8 cellular contexts compared by ENCODE assay signal in the genomic region with DNA sequence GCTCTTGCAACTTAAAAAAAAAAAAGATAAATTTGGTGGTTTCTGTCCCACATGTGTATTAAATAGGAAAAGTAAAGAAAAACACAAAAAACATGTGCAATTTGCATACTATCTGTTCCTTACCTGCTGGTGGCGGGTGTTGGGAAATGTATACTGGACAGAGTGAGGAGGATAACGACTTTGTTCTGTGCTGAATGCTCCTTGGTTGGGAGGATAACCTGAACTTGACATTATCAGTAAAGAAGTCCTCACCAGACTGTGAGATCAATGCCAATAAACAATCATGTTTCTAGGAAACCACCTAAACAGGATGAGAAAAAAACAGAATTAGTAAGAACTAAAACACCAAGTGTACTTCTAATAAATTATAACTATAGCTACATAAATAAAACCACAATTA. TPM values are rescaled to one million over a fixed set of nuclear protein-coding genes. Genes with fewer than 3 reads are reported as not detected.
DNase-seq lines count a peak whose midpoint lies in the region; ATAC-seq, FAIRE-seq and TF ChIP-seq lines count a peak whose summit lies in the region.
"Not testable (repeated sequence)": the region's sequence is repeated elsewhere in the genome, so short reads cannot be mapped to it uniquely, and the experiment has no call there.

No MANE protein-coding gene starts in this region.

- intact Hi-C loops in activated CD8-positive, alpha-beta T cell treated with anti-CD3 and anti-CD28 coated beads for 36 hours (cut with micrococcal nuclease); K562 (cut with micrococcal nuclease); endothelial cell of umbilical vein (cut with micrococcal nuclease); pancreas (cut with DNase I): not testable (repeated sequence)

- not testable (repeated sequence) for TF ChIP-seq RAD21 in K562 (CRISPR knock-in tag; conservative IDR thresholded peaks at IDR 0.05 in 1 of 2, IDR thresholded peaks at IDR 0.05 in 1 of 2)

- not testable (repeated sequence) for H3K27ac ChIP-seq in CD8-positive, alpha-beta memory T cell (ENCODE audit: low read depth, low read length); K562 (ENCODE audit: extremely low read depth, low read depth, low read length); endothelial cell of umbilical vein (ENCODE audit: insufficient read depth, low read depth, low read length); pancreas

- not testable (repeated sequence) for H3K9ac ChIP-seq in K562 (ENCODE audit: insufficient read depth in 1 of 2, low read depth in 2 of 2, low read length in 2 of 2); endothelial cell of umbilical vein (replicated peaks; ENCODE audit: extremely low read depth, insufficient read depth, low read length)

- CTCF ChIA-PET in CD8-positive, alpha-beta memory T cell (lab: Charles Lee); activated CD8-positive, alpha-beta T cell treated with anti-CD3 and anti-CD28 coated beads for 36 hours (lab: Charles Lee); K562 (lab: Yijun Ruan, JAX; ENCODE audit: low intra/inter-chr PET ratio); endothelial cell of umbilical vein (lab: Charles Lee): not testable (repeated sequence)

- H3K9me3 Mint-ChIP-seq in CD8-positive, alpha-beta memory T cell; T-helper 2 cell treated with Interferon-gamma antibody and Interleukin-4, amounts not matched to agents 5 μg/mL and 100 μg/mL, for 36 hours; activated CD8-positive, alpha-beta T cell treated with anti-CD3 and anti-CD28 coated beads for 36 hours; activated T-helper 17 cell treated with anti-CD3 and anti-CD28 coated beads, Interleukin-2, amount 50 U/mL, for 72 hours; stimulated activated naive CD8-positive, alpha-beta T cell treated with anti-CD3 and anti-CD28 coated beads, Interleukin-15, Interleukin-2, amounts not matched to agents 100 ng/mL and 50 ng/mL, for 24 hours: not testable (repeated sequence)

- peaks cover 0 to 69% (median 21%) of the 10 kb centered on the region in 3 donors for H3K36me3 Mint-ChIP-seq in CD8-positive, alpha-beta memory T cell
- H3K36me3 Mint-ChIP-seq in T-helper 2 cell treated with Interferon-gamma antibody and Interleukin-4, amounts not matched to agents 5 μg/mL and 100 μg/mL, for 36 hours (ENCODE audit: low read depth), result peaks cover 34% of the 10 kb centered on the region
- H3K36me3 Mint-ChIP-seq in activated CD8-positive, alpha-beta T cell treated with anti-CD3 and anti-CD28 coated beads for 36 hours (ENCODE audit: low read depth), result peaks cover 37% of the 10 kb centered on the region
- H3K36me3 Mint-ChIP-seq in activated T-helper 17 cell treated with anti-CD3 and anti-CD28 coated beads, Interleukin-2, amount 50 U/mL, for 72 hours (ENCODE audit: low read depth), result peaks cover 85% of the 10 kb centered on the region
- peaks cover 53% of the 10 kb centered on the region for H3K36me3 Mint-ChIP-seq in stimulated activated naive CD8-positive, alpha-beta T cell treated with anti-CD3 and anti-CD28 coated beads, Interleukin-15, Interleukin-2, amounts not matched to agents 100 ng/mL and 50 ng/mL, for 24 hours (ENCODE audit: low read depth)

- not testable (repeated sequence) for H2AFZ ChIP-seq in K562 (ENCODE audit: low read depth, low read length); endothelial cell of umbilical vein (ENCODE audit: low read depth, low read length)

- H3K27ac Mint-ChIP-seq in CD8-positive, alpha-beta memory T cell, result peak overlapping the region; percentile 26 to 93 (median 72)
- peak overlapping the region; percentile 41 for H3K27ac Mint-ChIP-seq in T-helper 2 cell treated with Interferon-gamma antibody and Interleukin-4, amounts not matched to agents 5 μg/mL and 100 μg/mL, for 36 hours
- peak overlapping the region; percentile 48 for H3K27ac Mint-ChIP-seq in activated CD8-positive, alpha-beta T cell treated with anti-CD3 and anti-CD28 coated beads for 36 hours
- H3K27ac Mint-ChIP-seq in activated T-helper 17 cell treated with anti-CD3 and anti-CD28 coated beads, Interleukin-2, amount 50 U/mL, for 72 hours, result peak overlapping the region; percentile 81
- H3K27ac Mint-ChIP-seq in stimulated activated naive CD8-positive, alpha-beta T cell treated with anti-CD3 and anti-CD28 coated beads, Interleukin-15, Interleukin-2, amounts not matched to agents 100 ng/mL and 50 ng/mL, for 24 hours, result peak overlapping the region; percentile 37

- H3K36me3 ChIP-seq in CD8-positive, alpha-beta memory T cell (ENCODE audit: insufficient read depth, low read length); endothelial cell of umbilical vein (ENCODE audit: control insufficient read depth in 2 of 2, extremely low read depth in 1 of 2, insufficient read depth in 2 of 2, low read length in 2 of 2): not testable (repeated sequence)
- H3K36me3 ChIP-seq in K562 (ENCODE audit: control insufficient read depth, insufficient read depth, low read length) (peaks cover 25% of the 10 kb centered on the region; the same call in 2 of the 3 replicates), pancreas (peaks cover 0 to 15% (median 6%) of the 10 kb centered on the region in 3 donors)

- H3K4me1 ChIP-seq in CD8-positive, alpha-beta memory T cell (ENCODE audit: insufficient read depth, low read length); K562 (replicated peaks in 1 of 2; ENCODE audit: control insufficient read depth in 2 of 2, insufficient read depth in 2 of 2, low read length in 2 of 2); pancreas: not testable (repeated sequence)
- peaks cover 28% of the 10 kb centered on the region for H3K4me1 ChIP-seq in endothelial cell of umbilical vein (ENCODE audit: control insufficient read depth, extremely low read depth, insufficient read depth, low read length)

- peaks cover 38% of the 10 kb centered on the region for H3K79me2 ChIP-seq in K562 (ENCODE audit: control insufficient read depth, insufficient read depth, low read length)
- H3K79me2 ChIP-seq in endothelial cell of umbilical vein (ENCODE audit: control insufficient read depth, insufficient read depth, low read length), result peaks cover 71% of the 10 kb centered on the region

- not testable (repeated sequence) for DNase-seq in CD8-positive, alpha-beta memory T cell; T-helper 2 cell treated with Interferon-gamma antibody and Interleukin-4, amounts not matched to agents 5 μg/mL and 100 μg/mL, for 36 hours (ENCODE audit: low spot score); activated CD8-positive, alpha-beta T cell treated with anti-CD3 and anti-CD28 coated beads for 36 hours; pancreas
- peak in 1 of 4 experiments; percentile 37 for DNase-seq in K562 (ENCODE audit: extremely low read depth in 1 of 4, low spot score in 3 of 4)
- DNase-seq in endothelial cell of umbilical vein (ENCODE audit: low read depth, low spot score), result peak; percentile 37

- peak overlapping the region in 1 of 7 donors; percentile 11 for H3K4me3 Mint-ChIP-seq in CD8-positive, alpha-beta memory T cell
- not testable (repeated sequence) for H3K4me3 Mint-ChIP-seq in T-helper 2 cell treated with Interferon-gamma antibody and Interleukin-4, amounts not matched to agents 5 μg/mL and 100 μg/mL, for 36 hours; activated CD8-positive, alpha-beta T cell treated with anti-CD3 and anti-CD28 coated beads for 36 hours; stimulated activated naive CD8-positive, alpha-beta T cell treated with anti-CD3 and anti-CD28 coated beads, Interleukin-15, Interleukin-2, amounts not matched to agents 100 ng/mL and 50 ng/mL, for 24 hours
- H3K4me3 Mint-ChIP-seq in activated T-helper 17 cell treated with anti-CD3 and anti-CD28 coated beads, Interleukin-2, amount 50 U/mL, for 72 hours, result peak overlapping the region; percentile 8

- not testable (repeated sequence) for FAIRE-seq in K562 (lab: Jason Lieb, UNC); endothelial cell of umbilical vein (lab: Jason Lieb, UNC)
- peak; percentile 90 for FAIRE-seq in pancreas (lab: Jason Lieb, UNC)

- peaks cover 41 to 63% (median 63%) of the 10 kb centered on the region in 3 donors for H3K4me1 Mint-ChIP-seq in CD8-positive, alpha-beta memory T cell
- peaks cover 28% of the 10 kb centered on the region for H3K4me1 Mint-ChIP-seq in T-helper 2 cell treated with Interferon-gamma antibody and Interleukin-4, amounts not matched to agents 5 μg/mL and 100 μg/mL, for 36 hours (ENCODE audit: low read depth)
- H3K4me1 Mint-ChIP-seq in activated CD8-positive, alpha-beta T cell treated with anti-CD3 and anti-CD28 coated beads for 36 hours (ENCODE audit: low read depth), result peaks cover 31% of the 10 kb centered on the region
- H3K4me1 Mint-ChIP-seq in activated T-helper 17 cell treated with anti-CD3 and anti-CD28 coated beads, Interleukin-2, amount 50 U/mL, for 72 hours, result peaks cover 18% of the 10 kb centered on the region
- H3K4me1 Mint-ChIP-seq in stimulated activated naive CD8-positive, alpha-beta T cell treated with anti-CD3 and anti-CD28 coated beads, Interleukin-15, Interleukin-2, amounts not matched to agents 100 ng/mL and 50 ng/mL, for 24 hours (ENCODE audit: low read depth), result peaks cover 20% of the 10 kb centered on the region

- not testable (repeated sequence) for H3K4me3 ChIP-seq in CD8-positive, alpha-beta memory T cell (ENCODE audit: low read length); K562; endothelial cell of umbilical vein (replicated peaks in 1 of 3; ENCODE audit: insufficient read depth in 1 of 3, low read depth in 1 of 3, low read length in 3 of 3); pancreas

- not testable (repeated sequence) for H3K9me3 ChIP-seq in CD8-positive, alpha-beta memory T cell (ENCODE audit: low read length); K562 (replicated peaks; ENCODE audit: control insufficient read depth, insufficient read depth, low read depth, low read length); endothelial cell of umbilical vein (replicated peaks; ENCODE audit: control insufficient read depth, insufficient read depth, low read length); pancreas

- WGBS in K562 (ENCODE audit: insufficient coverage, low coverage, missing lambda C conversion rate), result 0% methylated on average over 2 of the region's 2 CpGs
- WGBS in pancreas, 2 donors, result 84 to 85% methylated on average over 2 of the region's 2 CpGs

- H4K20me1 ChIP-seq in K562 (replicated peaks; ENCODE audit: control insufficient read depth, insufficient read depth, low read length); endothelial cell of umbilical vein (replicated peaks; ENCODE audit: control insufficient read depth, extremely low read depth, insufficient read depth, low read length): not testable (repeated sequence)

- ATAC-seq in activated CD8-positive, alpha-beta T cell treated with anti-CD3 and anti-CD28 coated beads for 36 hours; activated T-helper 17 cell treated with anti-CD3 and anti-CD28 coated beads, Interleukin-2, amount 50 U/mL, for 72 hours (replicated peaks); K562; pancreas: not testable (repeated sequence)

- H3K27me3 ChIP-seq in CD8-positive, alpha-beta memory T cell (ENCODE audit: insufficient read depth, low read length, poor library complexity, severe bottlenecking); K562 (ENCODE audit: control insufficient read depth in 2 of 2, insufficient read depth in 2 of 2, low read length in 2 of 2); endothelial cell of umbilical vein (ENCODE audit: control insufficient read depth in 2 of 2, insufficient read depth in 2 of 2, low read length in 2 of 2); pancreas: not testable (repeated sequence)

- TF ChIP-seq POLR2A in K562 (conservative IDR thresholded peaks at IDR 0.05); endothelial cell of umbilical vein (IDR thresholded peaks at IDR 0.05; ENCODE audit: low read depth, low read length): not testable (repeated sequence)

- dilution Hi-C loops in endothelial cell of umbilical vein (cut with MboI; ENCODE audit: extremely low pct_ligation_motif_present, low sequenced_read_pairs), result not testable (repeated sequence)

- not testable (repeated sequence) for H3K27me3 Mint-ChIP-seq in CD8-positive, alpha-beta memory T cell; T-helper 2 cell treated with Interferon-gamma antibody and Interleukin-4, amounts not matched to agents 5 μg/mL and 100 μg/mL, for 36 hours (ENCODE audit: low read depth); activated CD8-positive, alpha-beta T cell treated with anti-CD3 and anti-CD28 coated beads for 36 hours; activated T-helper 17 cell treated with anti-CD3 and anti-CD28 coated beads, Interleukin-2, amount 50 U/mL, for 72 hours; stimulated activated naive CD8-positive, alpha-beta T cell treated with anti-CD3 and anti-CD28 coated beads, Interleukin-15, Interleukin-2, amounts not matched to agents 100 ng/mL and 50 ng/mL, for 24 hours

- BruUV-seq in K562 (replicated peaks; lab: Mats Ljungman, UMichigan); endothelial cell of umbilical vein (replicated peaks; lab: Mats Ljungman, UMichigan): not testable (repeated sequence)

- POLR2A ChIA-PET in CD8-positive, alpha-beta memory T cell (lab: Charles Lee); activated CD8-positive, alpha-beta T cell treated with anti-CD3 and anti-CD28 coated beads for 36 hours (lab: Charles Lee); K562 (lab: Yijun Ruan, JAX); endothelial cell of umbilical vein (lab: Charles Lee): not testable (repeated sequence)

- not testable (repeated sequence) for H3K9me1 ChIP-seq in K562 (ENCODE audit: control insufficient read depth, insufficient read depth, low read length); endothelial cell of umbilical vein (replicated peaks; ENCODE audit: control insufficient read depth, extremely low read depth, insufficient read depth, low read length)

- in situ Hi-C loops in K562 (cut with MboI), result not testable (repeated sequence)

- H3K4me2 ChIP-seq in K562 (ENCODE audit: insufficient read depth, low read length); endothelial cell of umbilical vein (ENCODE audit: insufficient read depth, low read length): not testable (repeated sequence)

- TF ChIP-seq CTCF in activated CD8-positive, alpha-beta T cell treated with anti-CD3 and anti-CD28 coated beads for 36 hours (IDR thresholded peaks at IDR 0.05); K562 (IDR thresholded peaks at IDR 0.05 in 2 of 3, conservative IDR thresholded peaks at IDR 0.05 in 1 of 3; ENCODE audit: insufficient read depth in 2 of 3, low read depth in 1 of 3, low read length in 3 of 3); endothelial cell of umbilical vein (IDR thresholded peaks at IDR 0.05; ENCODE audit: extremely low read depth in 1 of 2, insufficient read depth in 1 of 2, low read depth in 1 of 2, low read length in 2 of 2); pancreas (IDR thresholded peaks at IDR 0.05): not testable (repeated sequence)

- TF ChIP-seq EP300 in K562 (IDR thresholded peaks at IDR 0.05; ENCODE audit: low read length), result not testable (repeated sequence)

RNA-seq across cellular contexts. Expression of a gene that starts 21.0 kb away (rescaled TPM):
- 100 to 1,000 TPM; 146 to 147 TPM for total RNA-seq in CD8-positive, alpha-beta memory T cell
- polyA plus RNA-seq in CD8-positive, alpha-beta memory T cell, result 158 TPM
- 100 to 1,000 TPM; 123 TPM for total RNA-seq in activated CD8-positive, alpha-beta T cell treated with anti-CD3 and anti-CD28 coated beads for 36 hours
- 100 to 1,000 TPM; 112 to 144 TPM for total RNA-seq in activated T-helper 17 cell treated with anti-CD3 and anti-CD28 coated beads, Interleukin-2, amount 50 U/mL, for 72 hours
- total RNA-seq in K562 (2011; cell fraction: chromatin; rRNA removed; ENCODE audit: low replicate concordance), result 137 and 320 TPM in 2 replicates
- 51.0 and 77.2 TPM in 2 replicates for total RNA-seq in K562 (2011; cell fraction: nucleolus; rRNA removed)
- 110 and 139 TPM in 2 replicates for total RNA-seq in K562 (2011; cell fraction: nucleoplasm; rRNA removed)
- 50.9 and 53.9 TPM in 2 replicates for total RNA-seq in K562 (2014; rRNA removed)
- 52.5 and 56.8 TPM in 2 replicates for total RNA-seq in K562 (2014; rRNA removed; fragmentation: Illumina TruSeq; extraction: Trizol)
- 54.9 and 57.4 TPM in 2 replicates for total RNA-seq in K562 (2015; rRNA removed; fragmentation: Illumina TruSeq; extraction: Trizol)
- total RNA-seq in K562 (2021), result 62.1 and 66.5 TPM in 2 replicates
- 59.3 and 64.5 TPM in 2 replicates for polyA plus RNA-seq in K562 (2011; rRNA removed)
- 58.3 and 89.8 TPM in 2 replicates for polyA plus RNA-seq in K562 (2011; cell fraction: cytosol; rRNA removed)
- polyA plus RNA-seq in K562 (2011; cell fraction: nucleus; rRNA removed), result 66.7 and 77.7 TPM in 2 replicates
- polyA plus RNA-seq in K562 (2012), result 34.2 and 40.0 TPM in 2 replicates
- polyA plus RNA-seq in K562 (2014; fragmentation: Illumina TruSeq; extraction: Trizol), result 48.7 and 49.8 TPM in 2 replicates
- polyA plus RNA-seq in K562 (2014; fragmentation: Nextera tagmentation; extraction: Ambion mirVana), result 10 to 100 TPM; 20.2 to 35.3 TPM
- polyA plus RNA-seq in K562 (2014; rRNA removed), result 37.5 and 40.1 TPM in 2 replicates
- 155 and 172 TPM in 2 replicates for polyA minus RNA-seq in K562 (2011; rRNA and poly(A)+ RNA removed)
- polyA minus RNA-seq in K562 (2011; cell fraction: cytosol; rRNA and poly(A)+ RNA removed), result 47.7 and 57.5 TPM in 2 replicates
- 58.2 and 97.3 TPM in 2 replicates for polyA minus RNA-seq in K562 (2011; cell fraction: nucleus; rRNA and poly(A)+ RNA removed)
- total RNA-seq in endothelial cell of umbilical vein, result 134 and 140 TPM in 2 replicates
- polyA plus RNA-seq in endothelial cell of umbilical vein, result 81.1 and 90.0 TPM in 2 replicates
- polyA plus RNA-seq in endothelial cell of umbilical vein (2011; cell fraction: cytosol; rRNA removed), result 63.3 and 64.6 TPM in 2 replicates
- 95.3 and 99.8 TPM in 2 replicates for polyA plus RNA-seq in endothelial cell of umbilical vein (2011; cell fraction: nucleus; rRNA removed)
- polyA plus RNA-seq in endothelial cell of umbilical vein (2012), result 57.3 and 60.0 TPM in 2 replicates
- 434 and 461 TPM in 2 replicates for polyA minus RNA-seq in endothelial cell of umbilical vein
- 71.4 TPM for polyA minus RNA-seq in endothelial cell of umbilical vein (2011; cell fraction: cytosol; rRNA and poly(A)+ RNA removed)
- 297 and 421 TPM in 2 replicates for polyA minus RNA-seq in endothelial cell of umbilical vein (2011; cell fraction: nucleus; rRNA and poly(A)+ RNA removed)
- total RNA-seq in pancreas, result 10 to 100 TPM; 39.8 to 79.2 (median 49.5) TPM
- polyA plus RNA-seq in pancreas, result 100 to 1,000 TPM in 1 of 2 donors, 10 to 100 TPM in 1; 36.7 to 123 TPM

RNA-seq across cellular contexts. Expression of a gene that starts 22.7 kb away (rescaled TPM):
- 10 to 100 TPM; 26.3 to 27.1 TPM for total RNA-seq in CD8-positive, alpha-beta memory T cell
- polyA plus RNA-seq in CD8-positive, alpha-beta memory T cell, result 12.9 TPM
- total RNA-seq in activated CD8-positive, alpha-beta T cell treated with anti-CD3 and anti-CD28 coated beads for 36 hours, result 10 to 100 TPM; 45.0 to 48.6 TPM
- 10 to 100 TPM; 35.5 to 38.7 TPM for total RNA-seq in activated T-helper 17 cell treated with anti-CD3 and anti-CD28 coated beads, Interleukin-2, amount 50 U/mL, for 72 hours
- 121 and 141 TPM in 2 replicates for total RNA-seq in K562 (2011; cell fraction: chromatin; rRNA removed; ENCODE audit: low replicate concordance)
- total RNA-seq in K562 (2011; cell fraction: nucleolus; rRNA removed), result 109 and 111 TPM in 2 replicates
- total RNA-seq in K562 (2011; cell fraction: nucleoplasm; rRNA removed), result 115 and 144 TPM in 2 replicates
- total RNA-seq in K562 (2014; rRNA removed) (23.6 and 26.4 TPM in 2 replicates), K562 (2014; rRNA removed; fragmentation: Illumina TruSeq; extraction: Trizol) (22.7 and 24.5 TPM in 2 replicates), K562 (2015; rRNA removed; fragmentation: Illumina TruSeq; extraction: Trizol) (19.9 and 20.7 TPM in 2 replicates), K562 (2021) (27.7 and 29.6 TPM in 2 replicates), endothelial cell of umbilical vein (28.0 and 28.6 TPM in 2 replicates), pancreas (10 to 100 TPM; 11.3 to 21.3 (median 13.8) TPM)
- polyA plus RNA-seq in K562 (2011; rRNA removed) (43.4 and 53.0 TPM in 2 replicates), K562 (2014; fragmentation: Illumina TruSeq; extraction: Trizol) (25.6 and 26.5 TPM in 2 replicates), K562 (2014; fragmentation: Nextera tagmentation; extraction: Ambion mirVana) (10 to 100 TPM; 54.2 to 55.3 TPM), K562 (2014; rRNA removed) (34.2 and 39.1 TPM in 2 replicates), endothelial cell of umbilical vein (40.8 and 40.9 TPM in 2 replicates), pancreas (10 to 100 TPM; 23.1 to 27.1 TPM)
- 25.8 and 37.0 TPM in 2 replicates for polyA plus RNA-seq in K562 (2011; cell fraction: cytosol; rRNA removed)
- 236 and 238 TPM in 2 replicates for polyA plus RNA-seq in K562 (2011; cell fraction: nucleus; rRNA removed)
- 16.5 and 22.9 TPM in 2 replicates for polyA plus RNA-seq in K562 (2012)
- polyA minus RNA-seq in K562 (2011; rRNA and poly(A)+ RNA removed), result 23.3 and 27.9 TPM in 2 replicates
- 10.3 and 11.0 TPM in 2 replicates for polyA minus RNA-seq in K562 (2011; cell fraction: cytosol; rRNA and poly(A)+ RNA removed)
- 28.1 and 40.4 TPM in 2 replicates for polyA minus RNA-seq in K562 (2011; cell fraction: nucleus; rRNA and poly(A)+ RNA removed)
- 12.9 and 18.3 TPM in 2 replicates for polyA plus RNA-seq in endothelial cell of umbilical vein (2011; cell fraction: cytosol; rRNA removed)
- 281 and 287 TPM in 2 replicates for polyA plus RNA-seq in endothelial cell of umbilical vein (2011; cell fraction: nucleus; rRNA removed)
- 24.0 and 25.5 TPM in 2 replicates for polyA plus RNA-seq in endothelial cell of umbilical vein (2012)
- 42.5 and 54.3 TPM in 2 replicates for polyA minus RNA-seq in endothelial cell of umbilical vein
- polyA minus RNA-seq in endothelial cell of umbilical vein (2011; cell fraction: cytosol; rRNA and poly(A)+ RNA removed), result 7.8 TPM
- polyA minus RNA-seq in endothelial cell of umbilical vein (2011; cell fraction: nucleus; rRNA and poly(A)+ RNA removed), result 44.2 and 61.8 TPM in 2 replicates
